In the genomic region with DNA sequence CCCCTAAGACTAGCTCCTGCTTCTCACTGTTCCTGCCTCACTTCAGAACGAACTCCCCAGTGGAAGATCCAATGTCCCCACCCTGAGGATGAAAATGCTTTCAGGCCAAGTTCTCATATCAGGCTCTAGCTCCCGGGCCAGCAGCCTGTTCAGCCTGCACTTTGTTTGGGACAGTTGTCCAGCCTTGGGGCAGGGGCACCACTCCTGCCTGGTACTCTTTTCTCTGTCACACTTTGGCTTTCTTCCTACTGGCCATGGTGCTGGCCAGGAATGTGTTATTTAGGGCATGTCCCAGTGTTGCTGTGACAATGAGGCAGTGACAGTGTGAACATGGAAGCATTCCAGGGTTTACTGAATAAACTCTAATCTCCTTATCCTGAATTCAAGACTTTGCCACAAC, we compare ENCODE assay signal across 17 cellular contexts.
"Had no signal": no experiment of that assay in that cellular context is flagged by ENCODE, and none has a peak within 500 bp of the region (broad histone marks: within the 10 kb centered on the region; RNA-seq: fewer than 3 reads in every experiment).

No MANE protein-coding gene starts in this region.

- H3K27ac Mint-ChIP-seq: dendritic cell treated with granulocyte-macrophage colony-stimulating factor and Interleukin-4, amounts not matched to agents 40 ng/mL and 50 ng/mL, for 4 days; effector memory CD8-positive, alpha-beta T cell; mesothelial cell of epicardium; natural killer cell; neural progenitor cell; stimulated activated naive B cell treated with anti-CD40 and anti-IgM and Interleukin-4, amounts not matched to agents 10 μg/mL and 1 μg/mL and 100 μg/mL, for 72 hours had no signal

- ATAC-seq: effector memory CD8-positive, alpha-beta T cell; gastrocnemius medialis; natural killer cell; psoas muscle; stimulated activated naive B cell treated with anti-CD40 and anti-IgM and Interleukin-4, amounts not matched to agents 10 μg/mL and 1 μg/mL and 100 μg/mL, for 72 hours; stimulated activated naive CD8-positive, alpha-beta T cell treated with anti-CD3 and anti-CD28 coated beads, Interleukin-15, amount 100 ng/mL, for 72 hours had no signal

- H3K4me1 Mint-ChIP-seq: central memory CD8-positive, alpha-beta T cell; natural killer cell; stimulated activated naive B cell treated with anti-CD40 and anti-IgM and Interleukin-4, amounts not matched to agents 10 μg/mL and 1 μg/mL and 100 μg/mL, for 72 hours; stimulated activated naive CD8-positive, alpha-beta T cell treated with anti-CD3 and anti-CD28 coated beads, Interleukin-15, amount 100 ng/mL, for 72 hours had no signal

- H3K4me3 Mint-ChIP-seq: central memory CD8-positive, alpha-beta T cell; dendritic cell treated with granulocyte-macrophage colony-stimulating factor and Interleukin-4, amounts not matched to agents 40 ng/mL and 50 ng/mL, for 4 days; effector memory CD8-positive, alpha-beta T cell; mesothelial cell of epicardium; natural killer cell; neural progenitor cell; stimulated activated naive B cell treated with anti-CD40 and anti-IgM and Interleukin-4, amounts not matched to agents 10 μg/mL and 1 μg/mL and 100 μg/mL, for 72 hours; stimulated activated naive CD8-positive, alpha-beta T cell treated with anti-CD3 and anti-CD28 coated beads, Interleukin-15, amount 100 ng/mL, for 72 hours had no signal

- DNase-seq: effector memory CD8-positive, alpha-beta T cell; gastrocnemius medialis; kidney; natural killer cell; ovary; psoas muscle; retina; sigmoid colon; stimulated activated CD4-positive, alpha-beta T cell treated with anti-CD3 and anti-CD28 coated beads, Interleukin-2, amount 100 ng/mL, for 24 hours; stimulated activated CD4-positive, alpha-beta T cell treated with anti-CD3 and anti-CD28 coated beads, Interleukin-4, amount 100 ng/mL, for 4 hours; stimulated activated naive B cell treated with anti-CD40 and anti-IgM and Interleukin-4, amounts not matched to agents 10 μg/mL and 1 μg/mL and 100 μg/mL, for 72 hours; stimulated activated naive CD8-positive, alpha-beta T cell treated with anti-CD3 and anti-CD28 coated beads, Interleukin-15, amount 100 ng/mL, for 72 hours; transverse colon had no signal

- H3K9me3 Mint-ChIP-seq: central memory CD8-positive, alpha-beta T cell; dendritic cell treated with granulocyte-macrophage colony-stimulating factor and Interleukin-4, amounts not matched to agents 40 ng/mL and 50 ng/mL, for 4 days; effector memory CD8-positive, alpha-beta T cell; mesothelial cell of epicardium; natural killer cell; stimulated activated naive B cell treated with anti-CD40 and anti-IgM and Interleukin-4, amounts not matched to agents 10 μg/mL and 1 μg/mL and 100 μg/mL, for 72 hours; stimulated activated naive CD8-positive, alpha-beta T cell treated with anti-CD3 and anti-CD28 coated beads, Interleukin-15, amount 100 ng/mL, for 72 hours had no signal

- H3K27me3 Mint-ChIP-seq: dendritic cell treated with granulocyte-macrophage colony-stimulating factor and Interleukin-4, amounts not matched to agents 40 ng/mL and 50 ng/mL, for 4 days; stimulated activated naive B cell treated with anti-CD40 and anti-IgM and Interleukin-4, amounts not matched to agents 10 μg/mL and 1 μg/mL and 100 μg/mL, for 72 hours; stimulated activated naive CD8-positive, alpha-beta T cell treated with anti-CD3 and anti-CD28 coated beads, Interleukin-15, amount 100 ng/mL, for 72 hours had no signal

- H3K36me3 Mint-ChIP-seq: mesothelial cell of epicardium; natural killer cell; neural progenitor cell; stimulated activated naive B cell treated with anti-CD40 and anti-IgM and Interleukin-4, amounts not matched to agents 10 μg/mL and 1 μg/mL and 100 μg/mL, for 72 hours had no signal
